In the genomic region with DNA sequence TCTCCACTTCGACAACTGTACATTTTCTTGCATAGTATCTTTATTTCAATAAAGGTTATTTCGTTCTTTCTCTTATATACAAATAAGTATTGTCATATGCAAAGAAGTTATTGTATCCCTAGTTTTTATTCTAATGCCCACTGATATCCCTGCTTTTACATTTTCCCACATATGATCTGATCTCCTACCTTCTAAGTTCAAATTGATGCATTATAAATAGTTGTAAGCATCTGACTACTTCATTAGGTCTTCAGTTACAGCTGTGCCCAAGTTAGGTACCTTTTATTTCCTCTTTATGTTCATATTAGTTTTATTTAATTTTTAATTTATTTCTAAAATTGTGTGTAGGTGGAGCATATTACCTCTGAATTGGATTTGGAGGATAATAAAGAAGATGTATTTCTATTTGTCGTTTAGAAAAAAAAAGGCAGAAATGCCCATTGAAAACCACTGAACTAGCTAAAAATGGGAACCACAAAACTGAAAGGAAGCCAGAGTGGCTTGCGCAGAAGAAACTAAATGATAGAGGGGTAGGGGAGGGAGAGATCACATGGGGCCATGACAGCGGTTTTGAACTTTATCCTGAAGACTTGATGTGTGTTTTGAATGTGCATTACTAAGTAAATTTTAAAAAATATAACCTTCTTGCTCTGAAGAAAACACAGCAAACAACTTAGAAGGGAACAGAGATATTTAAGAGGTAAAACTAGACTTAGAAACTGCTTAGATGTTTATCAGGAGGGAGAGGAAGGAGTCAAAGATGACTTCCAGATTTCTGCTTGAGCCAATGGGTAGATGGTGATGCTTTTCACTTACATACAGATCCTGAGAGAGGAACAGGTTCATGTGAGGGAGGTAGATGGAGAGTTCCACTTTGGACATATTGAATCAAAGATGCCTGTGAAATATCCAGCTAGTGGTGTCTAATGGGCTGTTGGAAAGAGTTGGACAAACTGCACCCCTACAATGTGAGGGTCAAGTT, we compare ENCODE assay signal across 8 cellular contexts. TPM values are rescaled to one million over a fixed set of nuclear protein-coding genes. Genes with fewer than 3 reads are reported as not detected.
DNase-seq lines count a peak whose midpoint lies in the region; ATAC-seq and TF ChIP-seq lines count a peak whose summit lies in the region.

No MANE protein-coding gene starts in this region.

- peaks cover 0 to 2% (median 0%) of the 10 kb centered on the region in 3 donors for H3K9me3 Mint-ChIP-seq in IgD-negative memory B cell
- H3K9me3 Mint-ChIP-seq in WTC11 = no peaks in the 10 kb centered on the region
- H3K9me3 Mint-ChIP-seq in naive B cell = no peaks in the 10 kb centered on the region

- POLR2A ChIA-PET in WTC11 (lab: Charles Lee) = no interaction called here

- H3K36me3 Mint-ChIP-seq in IgD-negative memory B cell (peaks cover 16% of the 10 kb centered on the region), WTC11 (peaks cover 33% of the 10 kb centered on the region), naive B cell (peaks cover 37 to 41% of the 10 kb centered on the region in 2 donors)

- H3K4me1 Mint-ChIP-seq in IgD-negative memory B cell (peaks cover 17 to 39% (median 38%) of the 10 kb centered on the region in 3 donors), WTC11 (peaks cover 3% of the 10 kb centered on the region; the same call in 1 of the 2 replicates), naive B cell (peaks cover 42 to 52% (median 48%) of the 10 kb centered on the region in 3 donors)

- TF ChIP-seq CTCF in WTC11 (IDR thresholded peaks at IDR 0.05) (no peak), GM10266 (IDR thresholded peaks at IDR 0.05; ENCODE audit: control insufficient read depth, insufficient read depth, low read depth, missing control alignments) (no peak)

- CTCF ChIA-PET in WTC11 (lab: Charles Lee) = no interaction called here

- ATAC-seq in WTC11 (no peak), naive B cell (ENCODE audit: low read depth in 2 of 2) (peak; percentile 64 to 95), GM19035 (IDR thresholded peaks at IDR 0.05; ENCODE audit: unreplicated experiment) (no peak), HG02623 (IDR thresholded peaks at IDR 0.05; ENCODE audit: unreplicated experiment) (no peak)

- DNase-seq in DMS53 treated with DMSO at 0.1 percent for 48 hours (lab: John Stamatoyannopoulos, UW; ENCODE audit: unreplicated experiment) = peak; percentile 37
- no peak for DNase-seq in DMS53 (lab: John Stamatoyannopoulos, UW)
- DNase-seq in WTC11 (ENCODE audit: low spot score) = no peak
- peak; percentile 40 for DNase-seq in naive B cell
- no peak for DNase-seq in GM10266 (ENCODE audit: extremely low spot score)

- H3K4me3 Mint-ChIP-seq in IgD-negative memory B cell (peak overlapping the region in 2 of 4 donors; percentile 47 to 88), WTC11 (no peak overlapping the region), naive B cell (peak overlapping the region in 6 of 8 donors; percentile 0 to 50 (median 11))

- H3K27me3 Mint-ChIP-seq in IgD-negative memory B cell (no peaks in the 10 kb centered on the region), WTC11 (ENCODE audit: low read depth) (peaks cover 3% of the 10 kb centered on the region; the same call in 1 of the 2 replicates), naive B cell (no peaks in the 10 kb centered on the region)

- H3K27ac Mint-ChIP-seq in IgD-negative memory B cell = peak overlapping the region; percentile 41 to 89 (median 86)
- peak overlapping the region; percentile 2; the same call in 1 of the 2 replicates for H3K27ac Mint-ChIP-seq in WTC11
- H3K27ac Mint-ChIP-seq in naive B cell = peak overlapping the region; percentile 42 to 85 (median 76)

TF ChIP-seq in WTC11, 78 proteins besides CTCF, POLR2A, EP300 and RAD21:
- TF ChIP-seq ZNF423 (CRISPR knock-in tag; IDR thresholded peaks at IDR 0.05) (no peak), GABPB1 (CRISPR knock-in tag; IDR thresholded peaks at IDR 0.05) (no peak), CREM (CRISPR knock-in tag; IDR thresholded peaks at IDR 0.05) (no peak), ZNF532 (CRISPR knock-in tag; IDR thresholded peaks at IDR 0.05; ENCODE audit: borderline replicate concordance) (no peak), JUN (CRISPR knock-in tag; IDR thresholded peaks at IDR 0.05) (no peak), FOXP1 (CRISPR knock-in tag; IDR thresholded peaks at IDR 0.05; ENCODE audit: borderline replicate concordance) (no peak), ATF1 (CRISPR knock-in tag; IDR thresholded peaks at IDR 0.05) (no peak), FOXK1 (CRISPR knock-in tag; IDR thresholded peaks at IDR 0.05) (no peak), ZNF317 (CRISPR knock-in tag; IDR thresholded peaks at IDR 0.05; ENCODE audit: borderline replicate concordance, low read depth) (no peak), ZNF416 (CRISPR knock-in tag; IDR thresholded peaks at IDR 0.05) (no peak), NR3C1 (CRISPR knock-in tag; conservative IDR thresholded peaks at IDR 0.05; ENCODE audit: low read depth) (no peak)

RNA-seq across cellular contexts. Expression of gene ZC3HAV1L, which starts 9.3 kb away (rescaled TPM):
- polyA plus RNA-seq in IgD-negative memory B cell (0.80 TPM), naive B cell (ENCODE audit: low read depth in 6 of 6) (under 1 TPM in 1 of 6 donors, not detected in 5; 0.18 TPM)
- total RNA-seq in WTC11 (2021) = 5.8 to 9.3 TPM (median 7.1 TPM) in 3 replicates

Comparison
In these comparisons a context has a peak if more than half of its experiments do, and no peak if none do; other contexts are left out.
1. DNase-seq: peak in DMS53 treated with DMSO at 0.1 percent for 48 hours (single experiment) and naive B cell (single experiment); none in DMS53 (single experiment), WTC11 (single experiment) and GM10266 (single experiment).
2. H3K27ac Mint-ChIP-seq: peak in every context shown above with its lines; median percentile 86 in IgD-negative memory B cell; 76 in naive B cell; 2 in WTC11.
3. ATAC-seq: peak in naive B cell (2 of 2); none in WTC11 (single experiment), GM19035 (single experiment) and HG02623 (single experiment).